Comparison of ENCODE assay signal across 2 cellular contexts in genomic region chr18:43648002-43648401, GRCh38.
TF ChIP-seq lines count a peak whose summit lies in the region.

No MANE protein-coding gene starts in this region.

TF ChIP-seq in SK-N-SH, 30 proteins besides CTCF, POLR2A, EP300 and RAD21 (continued from another document):
- no peak for TF ChIP-seq ELF1 (IDR thresholded peaks at IDR 0.05)
- no peak for TF ChIP-seq MEF2A (IDR thresholded peaks at IDR 0.05; ENCODE audit: borderline replicate concordance, low read depth)
- TF ChIP-seq SIN3A (IDR thresholded peaks at IDR 0.05; ENCODE audit: borderline replicate concordance, low read depth, low read length) = no peak
- TF ChIP-seq TCF12 (IDR thresholded peaks at IDR 0.05) = no peak
TF ChIP-seq in SK-N-SH: peak in this region for 0.

TF ChIP-seq in SK-N-SH treated with all-trans-retinoic acid at 6 μM for 48 hours, 23 proteins besides CTCF, POLR2A, EP300 and RAD21 (continued from another document):
- TF ChIP-seq, protein P1, sequence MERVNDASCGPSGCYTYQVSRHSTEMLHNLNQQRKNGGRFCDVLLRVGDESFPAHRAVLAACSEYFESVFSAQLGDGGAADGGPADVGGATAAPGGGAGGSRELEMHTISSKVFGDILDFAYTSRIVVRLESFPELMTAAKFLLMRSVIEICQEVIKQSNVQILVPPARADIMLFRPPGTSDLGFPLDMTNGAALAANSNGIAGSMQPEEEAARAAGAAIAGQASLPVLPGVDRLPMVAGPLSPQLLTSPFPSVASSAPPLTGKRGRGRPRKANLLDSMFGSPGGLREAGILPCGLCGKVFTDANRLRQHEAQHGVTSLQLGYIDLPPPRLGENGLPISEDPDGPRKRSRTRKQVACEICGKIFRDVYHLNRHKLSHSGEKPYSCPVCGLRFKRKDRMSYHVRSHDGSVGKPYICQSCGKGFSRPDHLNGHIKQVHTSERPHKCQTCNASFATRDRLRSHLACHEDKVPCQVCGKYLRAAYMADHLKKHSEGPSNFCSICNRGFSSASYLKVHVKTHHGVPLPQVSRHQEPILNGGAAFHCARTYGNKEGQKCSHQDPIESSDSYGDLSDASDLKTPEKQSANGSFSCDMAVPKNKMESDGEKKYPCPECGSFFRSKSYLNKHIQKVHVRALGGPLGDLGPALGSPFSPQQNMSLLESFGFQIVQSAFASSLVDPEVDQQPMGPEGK (CRISPR knock-in tag; IDR thresholded peaks at IDR 0.05; ENCODE audit: borderline replicate concordance) = no peak
